Comparison of ENCODE assay signal across 14 cellular contexts in genomic region chr1:67653304-67653703, GRCh38.
"Had no signal": no experiment of that assay in that cellular context is flagged by ENCODE, and none has a peak within 500 bp of the region (broad histone marks: within the 10 kb centered on the region; RNA-seq: fewer than 3 reads in every experiment).

No MANE protein-coding gene starts in this region.

- H3K27me3 Mint-ChIP-seq: activated CD8-positive, alpha-beta T cell treated with anti-CD3 and anti-CD28 coated beads for 36 hours; activated naive CD8-positive, alpha-beta T cell treated with anti-CD3 and anti-CD28 coated beads for 36 hours had no signal

- H3K27me3 ChIP-seq: body of pancreas, esophagus squamous epithelium, sigmoid colon, tibial artery had no signal

- ATAC-seq: activated CD8-positive, alpha-beta T cell treated with anti-CD3 and anti-CD28 coated beads for 36 hours had no signal

- H3K4me3 ChIP-seq: body of pancreas, esophagus squamous epithelium, sigmoid colon, tibial artery had no signal

- DNase-seq: activated CD4-positive, alpha-beta T cell treated with anti-CD3 and anti-CD28 coated beads for 48 hours; activated CD8-positive, alpha-beta T cell treated with anti-CD3 and anti-CD28 coated beads for 36 hours; activated naive CD8-positive, alpha-beta T cell treated with anti-CD3 and anti-CD28 coated beads for 36 hours; activated T-cell treated with anti-CD3 and anti-CD28 coated beads, Interleukin-2, amount 50 U/mL, for 48 hours; amygdala; body of pancreas; central memory CD4-positive, alpha-beta T cell; effector CD8-positive, alpha-beta T cell; esophagus squamous epithelium; sigmoid colon; stimulated activated CD4-positive, alpha-beta T cell treated with anti-CD3 and anti-CD28 coated beads, Interleukin-12 subunit alpha, Interleukin-12 subunit beta, amount 100 ng/mL, for 4 hours; stimulated activated CD4-positive, alpha-beta T cell treated with anti-CD3 and anti-CD28 coated beads, Interleukin-2, amount 100 ng/mL, for 24 hours; tibial artery had no signal

- H3K4me1 ChIP-seq: body of pancreas, esophagus squamous epithelium, sigmoid colon had no signal

- H3K27ac ChIP-seq: body of pancreas, sigmoid colon, tibial artery had no signal

- H3K27ac Mint-ChIP-seq: activated CD8-positive, alpha-beta T cell treated with anti-CD3 and anti-CD28 coated beads for 36 hours; activated naive CD8-positive, alpha-beta T cell treated with anti-CD3 and anti-CD28 coated beads for 36 hours had no signal

- H3K4me3 Mint-ChIP-seq: activated CD8-positive, alpha-beta T cell treated with anti-CD3 and anti-CD28 coated beads for 36 hours; activated naive CD8-positive, alpha-beta T cell treated with anti-CD3 and anti-CD28 coated beads for 36 hours; neural crest cell had no signal

- H3K9me3 Mint-ChIP-seq: activated CD8-positive, alpha-beta T cell treated with anti-CD3 and anti-CD28 coated beads for 36 hours; activated naive CD8-positive, alpha-beta T cell treated with anti-CD3 and anti-CD28 coated beads for 36 hours; neural crest cell had no signal

- H3K36me3 ChIP-seq: esophagus squamous epithelium, sigmoid colon, tibial artery had no signal

- H3K9me3 ChIP-seq: body of pancreas, esophagus squamous epithelium, sigmoid colon, tibial artery had no signal

- H3K36me3 Mint-ChIP-seq: activated naive CD8-positive, alpha-beta T cell treated with anti-CD3 and anti-CD28 coated beads for 36 hours had no signal
